8 cellular contexts compared by ENCODE assay signal in the genomic region with DNA sequence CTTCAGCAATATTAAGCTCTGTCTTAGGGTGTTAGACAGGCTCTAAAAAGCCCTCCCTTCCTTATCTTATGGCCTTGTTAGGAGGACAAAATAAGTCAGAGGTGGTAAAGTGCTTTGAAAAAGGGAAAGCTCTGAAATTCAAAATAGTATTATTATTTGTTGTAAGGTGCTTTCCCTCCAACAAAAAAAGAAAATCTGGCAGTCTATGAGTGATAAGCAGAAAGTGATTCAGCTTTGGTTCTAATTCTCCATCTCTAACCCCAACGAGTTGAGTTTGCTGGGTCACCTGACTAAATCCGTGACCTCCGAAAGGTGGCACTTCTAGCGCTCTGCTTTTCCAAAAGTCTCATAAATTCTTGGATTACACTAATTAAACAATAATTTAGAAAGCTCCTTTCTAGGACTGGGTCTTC.
DNase-seq lines count a peak whose midpoint lies in the region; ATAC-seq lines count a peak whose summit lies in the region.
"Not testable (repeated sequence)": the region's sequence is repeated elsewhere in the genome, so short reads cannot be mapped to it uniquely, and the experiment has no call there.

No MANE protein-coding gene starts in this region.

- H3K36me3 Mint-ChIP-seq in CD4-positive, alpha-beta memory T cell; T-helper 17 cell (ENCODE audit: low read depth); activated naive CD4-positive, alpha-beta T cell treated with anti-CD3 and anti-CD28 coated beads for 36 hours (ENCODE audit: low read depth); central memory CD8-positive, alpha-beta T cell (ENCODE audit: insufficient read depth); stimulated activated effector memory CD8-positive, alpha-beta T cell treated with anti-CD3 and anti-CD28 coated beads, Interleukin-12 subunit alpha, Interleukin-12 subunit beta, amount 100 ng/mL, for 72 hours: not testable (repeated sequence)
- peaks cover 16% of the 10 kb centered on the region for H3K36me3 Mint-ChIP-seq in activated CD8-positive, alpha-beta memory T cell treated with anti-CD3 and anti-CD28 coated beads, Interleukin-2, amount 10 ng/mL, durations not matched to agents 7 days and 5 days

- H3K4me1 ChIP-seq in CD4-positive, alpha-beta memory T cell (ENCODE audit: insufficient read depth, low read length): peaks cover 28% of the 10 kb centered on the region

- POLR2A ChIA-PET in CD4-positive, alpha-beta memory T cell (lab: Charles Lee; ENCODE audit: partially characterized antibody): not testable (repeated sequence)

- H3K27ac ChIP-seq in CD4-positive, alpha-beta memory T cell (ENCODE audit: low read depth, low read length): peak overlapping the region; percentile 49

- peak overlapping the region in 2 of 7 donors; percentile 15 to 77 for H3K27ac Mint-ChIP-seq in CD4-positive, alpha-beta memory T cell
- H3K27ac Mint-ChIP-seq in T-helper 17 cell: peak overlapping the region; percentile 53
- H3K27ac Mint-ChIP-seq in activated CD8-positive, alpha-beta memory T cell treated with anti-CD3 and anti-CD28 coated beads, Interleukin-2, amount 10 ng/mL, durations not matched to agents 7 days and 5 days; activated naive CD4-positive, alpha-beta T cell treated with anti-CD3 and anti-CD28 coated beads for 36 hours; stimulated activated effector memory CD8-positive, alpha-beta T cell treated with anti-CD3 and anti-CD28 coated beads, Interleukin-12 subunit alpha, Interleukin-12 subunit beta, amount 100 ng/mL, for 72 hours: not testable (repeated sequence)
- H3K27ac Mint-ChIP-seq in central memory CD8-positive, alpha-beta T cell (ENCODE audit: low read depth): peak overlapping the region; percentile 70

- H3K36me3 ChIP-seq in CD4-positive, alpha-beta memory T cell (ENCODE audit: insufficient read depth, low read length): not testable (repeated sequence)

- H3K27me3 Mint-ChIP-seq in CD4-positive, alpha-beta memory T cell; T-helper 17 cell; activated CD8-positive, alpha-beta memory T cell treated with anti-CD3 and anti-CD28 coated beads, Interleukin-2, amount 10 ng/mL, durations not matched to agents 7 days and 5 days; activated naive CD4-positive, alpha-beta T cell treated with anti-CD3 and anti-CD28 coated beads for 36 hours (ENCODE audit: low read depth); central memory CD8-positive, alpha-beta T cell: not testable (repeated sequence)

- not testable (repeated sequence) for DNase-seq in CD4-positive, alpha-beta memory T cell; T-helper 17 cell; activated CD8-positive, alpha-beta memory T cell treated with anti-CD3 and anti-CD28 coated beads, Interleukin-2, amount 10 ng/mL, durations not matched to agents 7 days and 5 days; central memory CD8-positive, alpha-beta T cell (ENCODE audit: low spot score in 2 of 2); stimulated activated effector memory CD8-positive, alpha-beta T cell treated with anti-CD3 and anti-CD28 coated beads, Interleukin-12 subunit alpha, Interleukin-12 subunit beta, amount 100 ng/mL, for 72 hours (ENCODE audit: low spot score in 2 of 2)
- peak; percentile 48 for DNase-seq in activated naive CD4-positive, alpha-beta T cell treated with anti-CD3 and anti-CD28 coated beads for 36 hours

- H3K9me3 Mint-ChIP-seq in CD4-positive, alpha-beta memory T cell; activated CD8-positive, alpha-beta memory T cell treated with anti-CD3 and anti-CD28 coated beads, Interleukin-2, amount 10 ng/mL, durations not matched to agents 7 days and 5 days (ENCODE audit: low read depth); activated naive CD4-positive, alpha-beta T cell treated with anti-CD3 and anti-CD28 coated beads for 36 hours; central memory CD8-positive, alpha-beta T cell; stimulated activated effector memory CD8-positive, alpha-beta T cell treated with anti-CD3 and anti-CD28 coated beads, Interleukin-12 subunit alpha, Interleukin-12 subunit beta, amount 100 ng/mL, for 72 hours: not testable (repeated sequence)

- not testable (repeated sequence) for H3K27me3 ChIP-seq in CD4-positive, alpha-beta memory T cell (ENCODE audit: insufficient read depth, low read length)

- CTCF ChIA-PET in CD4-positive, alpha-beta memory T cell (lab: Charles Lee; ENCODE audit: partially characterized antibody); activated CD8-positive, alpha-beta memory T cell treated with anti-CD3 and anti-CD28 coated beads, Interleukin-2, amount 10 ng/mL, durations not matched to agents 7 days and 5 days (lab: Charles Lee); activated naive CD4-positive, alpha-beta T cell treated with anti-CD3 and anti-CD28 coated beads for 36 hours (lab: Charles Lee): not testable (repeated sequence)

- H3K4me1 Mint-ChIP-seq in CD4-positive, alpha-beta memory T cell: peaks cover 4 to 22% (median 6%) of the 10 kb centered on the region in 4 donors
- H3K4me1 Mint-ChIP-seq in T-helper 17 cell; central memory CD8-positive, alpha-beta T cell: not testable (repeated sequence)
- H3K4me1 Mint-ChIP-seq in activated CD8-positive, alpha-beta memory T cell treated with anti-CD3 and anti-CD28 coated beads, Interleukin-2, amount 10 ng/mL, durations not matched to agents 7 days and 5 days: peaks cover 28% of the 10 kb centered on the region
- peaks cover 30% of the 10 kb centered on the region for H3K4me1 Mint-ChIP-seq in activated naive CD4-positive, alpha-beta T cell treated with anti-CD3 and anti-CD28 coated beads for 36 hours (ENCODE audit: low read depth)
- H3K4me1 Mint-ChIP-seq in stimulated activated effector memory CD8-positive, alpha-beta T cell treated with anti-CD3 and anti-CD28 coated beads, Interleukin-12 subunit alpha, Interleukin-12 subunit beta, amount 100 ng/mL, for 72 hours: peaks cover 24% of the 10 kb centered on the region

- not testable (repeated sequence) for H3K4me3 ChIP-seq in CD4-positive, alpha-beta memory T cell (ENCODE audit: low read length in 2 of 2)

- intact Hi-C loops in CD4-positive, alpha-beta memory T cell (cut with micrococcal nuclease); activated naive CD4-positive, alpha-beta T cell treated with anti-CD3 and anti-CD28 coated beads for 36 hours (cut with micrococcal nuclease): not testable (repeated sequence)

- H3K9me3 ChIP-seq in CD4-positive, alpha-beta memory T cell (ENCODE audit: control insufficient read depth in 1 of 2, low read length in 2 of 2); T-helper 17 cell (ENCODE audit: control insufficient read depth, low read length, poor library complexity, severe bottlenecking): not testable (repeated sequence)

- H3K4me3 Mint-ChIP-seq in CD4-positive, alpha-beta memory T cell: peak overlapping the region in 1 of 8 donors; percentile 21
- not testable (repeated sequence) for H3K4me3 Mint-ChIP-seq in T-helper 17 cell; activated CD8-positive, alpha-beta memory T cell treated with anti-CD3 and anti-CD28 coated beads, Interleukin-2, amount 10 ng/mL, durations not matched to agents 7 days and 5 days; activated naive CD4-positive, alpha-beta T cell treated with anti-CD3 and anti-CD28 coated beads for 36 hours; central memory CD8-positive, alpha-beta T cell; stimulated activated effector memory CD8-positive, alpha-beta T cell treated with anti-CD3 and anti-CD28 coated beads, Interleukin-12 subunit alpha, Interleukin-12 subunit beta, amount 100 ng/mL, for 72 hours

- peak; percentile 42 for ATAC-seq in GM21529 (IDR thresholded peaks at IDR 0.05; ENCODE audit: unreplicated experiment)
- peak; percentile 33 for ATAC-seq in HG02973 (IDR thresholded peaks at IDR 0.05; ENCODE audit: unreplicated experiment)
- peak; percentile 4 for ATAC-seq in T-helper 17 cell
- peak; percentile 21 for ATAC-seq in activated CD8-positive, alpha-beta memory T cell treated with anti-CD3 and anti-CD28 coated beads, Interleukin-2, amount 10 ng/mL, durations not matched to agents 7 days and 5 days
- ATAC-seq in central memory CD8-positive, alpha-beta T cell (replicated peaks; ENCODE audit: extremely low read depth, poor library complexity, severe bottlenecking): not testable (repeated sequence)
- ATAC-seq in stimulated activated effector memory CD8-positive, alpha-beta T cell treated with anti-CD3 and anti-CD28 coated beads, Interleukin-12 subunit alpha, Interleukin-12 subunit beta, amount 100 ng/mL, for 72 hours: peak; percentile 84
